ENCODE assay signal across 8 cellular contexts in the genomic region with DNA sequence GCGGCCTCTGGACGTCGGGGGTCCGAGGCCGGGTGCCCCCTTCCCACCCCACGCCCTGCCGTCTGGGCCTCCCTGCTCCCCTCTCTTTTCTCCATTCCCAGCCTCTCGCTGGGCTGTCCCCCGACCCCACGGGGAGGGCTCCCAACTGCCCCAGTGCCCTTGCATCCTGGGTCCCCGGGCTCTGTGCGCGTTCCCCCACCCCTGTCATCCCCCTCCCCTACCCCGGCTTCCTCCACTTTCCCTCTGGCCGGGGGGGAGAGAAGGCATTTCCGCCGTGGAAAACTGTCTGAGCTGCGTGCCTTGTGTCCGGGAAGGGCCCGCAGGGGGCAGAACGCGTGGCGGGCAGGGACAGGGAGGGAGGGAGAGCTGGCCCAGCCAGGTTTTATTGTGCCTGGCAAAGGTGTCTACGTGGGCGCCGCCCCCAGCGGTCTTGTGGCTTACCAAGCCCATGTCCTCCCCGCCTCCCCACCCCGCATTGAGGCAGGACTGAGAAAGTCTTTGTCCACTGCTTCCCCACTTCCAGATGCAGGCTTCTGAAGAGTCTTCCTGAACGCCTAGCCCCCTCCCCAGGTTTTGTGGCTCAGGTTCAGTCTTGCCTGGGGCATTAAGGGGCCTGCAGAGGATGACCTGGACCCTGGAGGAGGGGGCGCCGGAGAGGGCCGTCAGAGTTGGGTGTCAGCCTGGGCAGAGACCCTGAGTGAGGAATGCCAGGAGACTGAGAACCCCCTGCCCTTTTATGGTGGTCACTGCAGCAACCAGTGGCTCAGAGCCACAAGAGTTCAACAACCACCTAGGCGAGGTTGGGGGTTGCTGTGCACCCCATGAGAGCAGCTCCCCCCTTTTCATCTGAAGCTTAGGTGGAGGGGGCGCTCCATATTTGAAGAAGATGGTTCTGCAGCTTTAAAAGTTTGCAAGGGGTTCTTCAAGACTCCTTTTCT. TPM values are rescaled to one million over a fixed set of nuclear protein-coding genes. Genes with fewer than 3 reads are reported as not detected.
A peak's percentile ranks its signal among the peaks of the same experiment; 100 is the strongest.
DNase-seq lines count a peak whose midpoint lies in the region; ATAC-seq, FAIRE-seq and TF ChIP-seq lines count a peak whose summit lies in the region.

No MANE protein-coding gene starts in this region.

- H3K27ac ChIP-seq in CD8-positive, alpha-beta T cell (ENCODE audit: low read depth, low read length) = peak overlapping the region; percentile 18
- H3K27ac ChIP-seq in IMR-90 (ENCODE audit: insufficient read depth, low read length) (no peak overlapping the region), small intestine (ENCODE audit: low read depth in 1 of 2, low read length in 1 of 2) (peak overlapping the region; percentile 5 to 38)

- peak overlapping the region; percentile 10; the same call in 1 of the 2 replicates for H3K4ac ChIP-seq in IMR-90 (ENCODE audit: low read depth, low read length)

- no peaks in the 10 kb centered on the region for H3K9me3 Mint-ChIP-seq in CD8-positive, alpha-beta T cell

- peaks cover 21% of the 10 kb centered on the region for H4K20me1 ChIP-seq in IMR-90 (ENCODE audit: insufficient read depth, low read length)

- peak; percentile 9 for ATAC-seq in CD8-positive, alpha-beta T cell
- ATAC-seq in IMR-90 (ENCODE audit: low read depth) (peak; percentile 16), GM18868 (IDR thresholded peaks at IDR 0.05; ENCODE audit: unreplicated experiment) (no peak)

- H4K91ac ChIP-seq in IMR-90 (ENCODE audit: insufficient read depth, low read depth, low read length) = no peak overlapping the region

- BruUV-seq in IMR-90 (replicated peaks; lab: Mats Ljungman, UMichigan) = no TSS peak

- H3K27me3 ChIP-seq in CD8-positive, alpha-beta T cell (ENCODE audit: insufficient read depth, low read length) = no peaks in the 10 kb centered on the region
- H3K27me3 ChIP-seq in IMR-90 (ENCODE audit: control insufficient read depth, insufficient read depth, low read length) = peaks cover 22% of the 10 kb centered on the region
- peaks cover 15% of the 10 kb centered on the region for H3K27me3 ChIP-seq in iPS-15b (ENCODE audit: control insufficient read depth, insufficient read depth, low read length)
- H3K27me3 ChIP-seq in small intestine (ENCODE audit: control insufficient read depth in 2 of 2, insufficient read depth in 2 of 2, low read length in 2 of 2) = no peaks in the 10 kb centered on the region

- peak overlapping the region; percentile 42 for H3K9ac ChIP-seq in IMR-90 (ENCODE audit: low read depth, low read length)
- peak overlapping the region; percentile 65 for H3K9ac ChIP-seq in iPS-15b (ENCODE audit: low read depth, low read length)

- H3K4me2 ChIP-seq in IMR-90 (ENCODE audit: low read depth, low read length) = peak overlapping the region; percentile 80

- peaks cover 52% of the 10 kb centered on the region for H3K4me1 Mint-ChIP-seq in CD8-positive, alpha-beta T cell (ENCODE audit: low read depth)

- peak overlapping the region; percentile 33 to 64; a peak in 2 of 4 replicates for H4K8ac ChIP-seq in IMR-90 (ENCODE audit: low read depth in 2 of 2, low read length in 2 of 2)

- FAIRE-seq in small intestine (lab: Jason Lieb, UNC) (no peak), HTR-8/SVneo (lab: Jason Lieb, UNC) (no peak)

- WGBS in IMR-90 (ENCODE audit: extremely low coverage in 2 of 2, insufficient read length in 1 of 2), 2 experiments = 27% methylated on average over 4 of the region's 35 CpGs; no CpG with 5 or more reads in 1 of the 2 experiments
- 12 to 16% (median 14%) methylated on average over 32 to 35 of the region's 35 CpGs for whole genome bisulfite sequencing in small intestine, 3 donors

- no peak overlapping the region for H3K56ac ChIP-seq in IMR-90 (ENCODE audit: extremely low read depth, insufficient read depth, low read length)

- H3K4me1 ChIP-seq in CD8-positive, alpha-beta T cell (ENCODE audit: insufficient read depth, low read length) = peaks cover 60% of the 10 kb centered on the region
- peaks cover 12% of the 10 kb centered on the region; the same call in 1 of the 2 replicates for H3K4me1 ChIP-seq in IMR-90 (ENCODE audit: control insufficient read depth, insufficient read depth, low read length)
- H3K4me1 ChIP-seq in iPS-15b (ENCODE audit: control insufficient read depth, insufficient read depth, low read length) = peaks cover 39% of the 10 kb centered on the region
- H3K4me1 ChIP-seq in small intestine (ENCODE audit: control insufficient read depth in 2 of 2, insufficient read depth in 1 of 2, low read depth in 1 of 2, low read length in 1 of 2) = peaks cover 2 to 10% of the 10 kb centered on the region in 2 donors

- peak in 4 of 7 experiments; percentile 43 to 66 (median 46) for DNase-seq in CD8-positive, alpha-beta T cell
- DNase-seq in IMR-90 = no peak
- DNase-seq in amygdala (lab: John Stamatoyannopoulos, UW) = peak in 30 of 56 donors; percentile 31 to 71 (median 51)
- DNase-seq in small intestine = peak; percentile 74
- no peak for DNase-seq in HTR-8/SVneo (ENCODE audit: insufficient read length, low spot score)
- no peak for DNase-seq in SKM-1 (lab: John Stamatoyannopoulos, UW; ENCODE audit: unreplicated experiment)

- CTCF ChIA-PET in CD8-positive, alpha-beta T cell (lab: Charles Lee) = interaction anchor here (0.8 to 2.6 kb wide), 11 partner anchors 10 to 122 kb away, joined by 3 to 20 read pairs (median 4); no protein-coding TSS in a partner anchor
- CTCF ChIA-PET in IMR-90 (lab: Yijun Ruan, JAX) = interaction anchor here (1.3 kb wide), 1 partner anchor 41 kb away, joined by 3 read pairs; no protein-coding TSS in a partner anchor

- peak overlapping the region; percentile 27; the same call in 1 of the 2 replicates for H3K23ac ChIP-seq in IMR-90 (ENCODE audit: low read depth, low read length)

- H3K4me3 ChIP-seq in CD8-positive, alpha-beta T cell (ENCODE audit: low read depth, low read length) = peak overlapping the region; percentile 65
- H3K4me3 ChIP-seq in IMR-90 (ENCODE audit: insufficient read depth, low read depth, low read length) (peak overlapping the region; percentile 98), iPS-15b (ENCODE audit: low read depth, low read length) (peak overlapping the region; percentile 81), small intestine (ENCODE audit: low read depth in 1 of 2, low read length in 2 of 2) (peak overlapping the region; percentile 82 to 88)

- no peak for TF ChIP-seq RAD21 in IMR-90 (IDR thresholded peaks at IDR 0.05; ENCODE audit: low read length)

- peaks cover 3% of the 10 kb centered on the region for H3K36me3 Mint-ChIP-seq in CD8-positive, alpha-beta T cell

- no peak overlapping the region for H3K14ac ChIP-seq in IMR-90 (replicated peaks; ENCODE audit: low read depth, low read length)

- H3K9me1 ChIP-seq in IMR-90 (ENCODE audit: insufficient read depth, low read length) = peaks cover 6% of the 10 kb centered on the region; the same call in 1 of the 2 replicates

- peak overlapping the region; percentile 96 for H3K4me3 Mint-ChIP-seq in CD8-positive, alpha-beta T cell

- H3K27ac Mint-ChIP-seq in CD8-positive, alpha-beta T cell = peak overlapping the region; percentile 91

- H4K5ac ChIP-seq in IMR-90 (ENCODE audit: low read depth, low read length) = no peak overlapping the region; the same call in 1 of the 2 replicates

- TF ChIP-seq POLR2A in IMR-90 (IDR thresholded peaks at IDR 0.05; ENCODE audit: low read depth, low read length) = no peak

- H2BK15ac ChIP-seq in IMR-90 (ENCODE audit: low read depth, low read length) = no peak overlapping the region

- H2BK120ac ChIP-seq in IMR-90 (ENCODE audit: low read depth, low read length) = no peak overlapping the region

- dilution Hi-C loops in IMR-90 (cut with HindIII; ENCODE audit: low sequenced_read_pairs, unreplicated experiment) = no loop called here

- peak overlapping the region; percentile 57; the same call in 1 of the 2 replicates for H2AK5ac ChIP-seq in IMR-90 (ENCODE audit: low read depth, low read length)

- peak overlapping the region; percentile 88 for H2AK9ac ChIP-seq in IMR-90 (replicated peaks; ENCODE audit: low read depth, low read length, poor library complexity)

- H3K79me1 ChIP-seq in IMR-90 (ENCODE audit: low read depth in 1 of 2, low read length in 2 of 2) = peaks cover 3 to 39% of the 10 kb centered on the region in 2 experiments; a peak in 3 of 4 replicates

- no peaks in the 10 kb centered on the region for H3K36me3 ChIP-seq in CD8-positive, alpha-beta T cell (ENCODE audit: insufficient read depth, low read length)
- no peaks in the 10 kb centered on the region for H3K36me3 ChIP-seq in IMR-90 (ENCODE audit: control insufficient read depth, insufficient read depth, low read length)
- H3K36me3 ChIP-seq in iPS-15b (ENCODE audit: control insufficient read depth, insufficient read depth, low read length) = no peaks in the 10 kb centered on the region
- H3K36me3 ChIP-seq in small intestine (ENCODE audit: control insufficient read depth in 2 of 2, insufficient read depth in 2 of 2, low read length in 2 of 2) = no peaks in the 10 kb centered on the region

- no peaks in the 10 kb centered on the region for H3K27me3 Mint-ChIP-seq in CD8-positive, alpha-beta T cell (ENCODE audit: low read depth)

- peak overlapping the region; percentile 95 for H2AFZ ChIP-seq in IMR-90 (replicated peaks; ENCODE audit: low read length, poor library complexity)

- POLR2A ChIA-PET in CD8-positive, alpha-beta T cell (lab: Charles Lee) = interaction anchor here (0.6 to 4.0 kb wide), 4 partner anchors 11 to 58 kb away, joined by 3 to 25 read pairs (median 3); no protein-coding TSS in a partner anchor
- POLR2A ChIA-PET in IMR-90 (lab: Charles Lee; ENCODE audit: unreplicated experiment) = no interaction called here

- no peak overlapping the region for H3K18ac ChIP-seq in IMR-90 (ENCODE audit: low read depth, low read length)

- in situ Hi-C loops in IMR-90 (cut with MboI; ENCODE audit: low sequenced_read_pairs) = no loop called here

- H3K9me3 ChIP-seq in CD8-positive, alpha-beta T cell (ENCODE audit: low read length) = no peaks in the 10 kb centered on the region
- no peaks in the 10 kb centered on the region for H3K9me3 ChIP-seq in IMR-90 (ENCODE audit: control insufficient read depth, insufficient read depth, low read length)
- H3K9me3 ChIP-seq in iPS-15b (ENCODE audit: control insufficient read depth, insufficient read depth, low read length) = no peaks in the 10 kb centered on the region
- H3K9me3 ChIP-seq in small intestine (ENCODE audit: control insufficient read depth, low read depth) = no peaks in the 10 kb centered on the region

- H2BK5ac ChIP-seq in IMR-90 (ENCODE audit: low read depth, low read length, poor library complexity, severe bottlenecking) = no peak overlapping the region

- intact Hi-C loops in CD8-positive, alpha-beta T cell (cut with DNase I, micrococcal nuclease) = loop anchor here (1.0 to 5.0 kb wide), 4 partner anchors 11 to 47 kb away; no protein-coding TSS in a partner anchor
- intact Hi-C loops in IMR-90 (cut with micrococcal nuclease) = loop anchor here (1.0 kb wide), 1 partner anchor 121 kb away; no protein-coding TSS in a partner anchor

- no peak for TF ChIP-seq CTCF in CD8-positive, alpha-beta T cell (IDR thresholded peaks at IDR 0.05)
- no peak for TF ChIP-seq CTCF in IMR-90 (conservative IDR thresholded peaks at IDR 0.05; ENCODE audit: low read depth, low read length)

- no peak overlapping the region for H2BK20ac ChIP-seq in IMR-90 (ENCODE audit: low read depth, low read length)

RNA-seq across cellular contexts. Expression of gene ITM2C, which starts 1.3 kb away (rescaled TPM):
- total RNA-seq in CD8-positive, alpha-beta T cell = 10 to 100 TPM; 23.2 to 27.4 TPM
- 35.8 and 46.8 TPM in 2 replicates for total RNA-seq in IMR-90 (2012; rRNA removed)
- polyA plus RNA-seq in IMR-90 (2012; rRNA removed) (274 and 275 TPM in 2 replicates), small intestine (100 to 1,000 TPM in 2 of 3 donors, 10 to 100 TPM in 1; 38.9 to 184 (median 153) TPM)
- 429 TPM in 2 replicates for polyA plus RNA-seq in IMR-90 (2012; cell fraction: cytosol; rRNA removed)
- polyA plus RNA-seq in IMR-90 (2012; cell fraction: nucleus; rRNA removed; ENCODE audit: low replicate concordance) = 107 and 149 TPM in 2 replicates

RNA-seq across cellular contexts. Expression of gene GPR55, which starts 59.0 kb away (rescaled TPM):
- 1 to 10 TPM; 3.2 to 3.4 TPM for total RNA-seq in CD8-positive, alpha-beta T cell
- not detected in 2 replicates for total RNA-seq in IMR-90 (2012; rRNA removed)
- polyA plus RNA-seq in IMR-90 (2012; rRNA removed) = 0.03 TPM in 1 of 2 replicates, not detected in the other
- not detected in 2 replicates for polyA plus RNA-seq in IMR-90 (2012; cell fraction: cytosol; rRNA removed)
- polyA plus RNA-seq in IMR-90 (2012; cell fraction: nucleus; rRNA removed; ENCODE audit: low replicate concordance) = 0.02 and 0.05 TPM in 2 replicates
- polyA plus RNA-seq in small intestine = 1 to 10 TPM in 1 of 3 donors, under 1 TPM in 2; 0.22 to 1.6 (median 0.42) TPM

Comparison
In these comparisons a context has a peak if more than half of its experiments do, and no peak if none do; other contexts are left out.
1. DNase-seq: peak in CD8-positive, alpha-beta T cell (4 of 7), amygdala (30 of 56) and small intestine (single experiment); none in IMR-90 (single experiment), HTR-8/SVneo (single experiment) and SKM-1 (single experiment).
2. Peak in every context shown above with its lines, with median percentiles within 50 percentile points of each other: H3K4me3 ChIP-seq.